Comparison of ENCODE assay signal across 1 cellular context in genomic region chr16:2149630-2150417, GRCh38.
TF ChIP-seq lines count a peak whose summit lies in the region.

No MANE protein-coding gene starts in this region.

TF ChIP-seq in HepG2, 621 proteins besides CTCF, POLR2A, EP300 and RAD21 (continues in another document):
- TF ChIP-seq NRL (CRISPR knock-in tag; IDR thresholded peaks at IDR 0.05; ENCODE audit: borderline replicate concordance): peak; percentile 27; the same call in 1 of the 2 replicates
- TF ChIP-seq ATF7-NPFF (CRISPR knock-in tag; IDR thresholded peaks at IDR 0.05; ENCODE audit: low read depth): 0 out of 2 replicates have a peak, but pooled peaks have one; percentile 61
- TF ChIP-seq ZFP90 (CRISPR knock-in tag; IDR thresholded peaks at IDR 0.05; ENCODE audit: borderline replicate concordance): peak; percentile 39; the same call in 1 of the 2 replicates
- TF ChIP-seq ZNF891 (CRISPR knock-in tag; IDR thresholded peaks at IDR 0.05): peak; percentile 64; the same call in 1 of the 2 replicates
- TF ChIP-seq AGO1 (IDR thresholded peaks at IDR 0.05; ENCODE audit: low read depth, low read length, poor library complexity, severe bottlenecking): peak; percentile 87
- no peak for TF ChIP-seq ZFP36 (IDR thresholded peaks at IDR 0.05; ENCODE audit: borderline replicate concordance, low read depth, low read length, partially characterized antibody)
- 0 out of 2 replicates have a peak, but pooled peaks have one; percentile 47 for TF ChIP-seq RNF2 (conservative IDR thresholded peaks at IDR 0.05; ENCODE audit: low read depth)
- TF ChIP-seq CCAR2 (optimal IDR thresholded peaks at IDR 0.05; ENCODE audit: low read depth, low read length): peak; percentile 47
- TF ChIP-seq ZNF557 (CRISPR knock-in tag; IDR thresholded peaks at IDR 0.05): 0 out of 2 replicates have a peak, but pooled peaks have one; percentile 4
- no peak for TF ChIP-seq KLF9 (CRISPR knock-in tag; IDR thresholded peaks at IDR 0.05; ENCODE audit: low read depth)
- TF ChIP-seq NCOA5 (CRISPR knock-in tag; IDR thresholded peaks at IDR 0.05): no peak
- TF ChIP-seq ZSCAN21 (CRISPR knock-in tag; IDR thresholded peaks at IDR 0.05; ENCODE audit: borderline replicate concordance): 0 out of 2 replicates have a peak, but pooled peaks have one; percentile 36
- no peak for TF ChIP-seq NFKBIZ (CRISPR knock-in tag; IDR thresholded peaks at IDR 0.05)
- peak; percentile 41; the same call in 1 of the 2 replicates for TF ChIP-seq HNF1B (CRISPR knock-in tag; IDR thresholded peaks at IDR 0.05)
- 0 out of 2 replicates have a peak, but pooled peaks have one; percentile 22 for TF ChIP-seq ZNF709 (CRISPR knock-in tag; IDR thresholded peaks at IDR 0.05)
- TF ChIP-seq, protein P1, sequence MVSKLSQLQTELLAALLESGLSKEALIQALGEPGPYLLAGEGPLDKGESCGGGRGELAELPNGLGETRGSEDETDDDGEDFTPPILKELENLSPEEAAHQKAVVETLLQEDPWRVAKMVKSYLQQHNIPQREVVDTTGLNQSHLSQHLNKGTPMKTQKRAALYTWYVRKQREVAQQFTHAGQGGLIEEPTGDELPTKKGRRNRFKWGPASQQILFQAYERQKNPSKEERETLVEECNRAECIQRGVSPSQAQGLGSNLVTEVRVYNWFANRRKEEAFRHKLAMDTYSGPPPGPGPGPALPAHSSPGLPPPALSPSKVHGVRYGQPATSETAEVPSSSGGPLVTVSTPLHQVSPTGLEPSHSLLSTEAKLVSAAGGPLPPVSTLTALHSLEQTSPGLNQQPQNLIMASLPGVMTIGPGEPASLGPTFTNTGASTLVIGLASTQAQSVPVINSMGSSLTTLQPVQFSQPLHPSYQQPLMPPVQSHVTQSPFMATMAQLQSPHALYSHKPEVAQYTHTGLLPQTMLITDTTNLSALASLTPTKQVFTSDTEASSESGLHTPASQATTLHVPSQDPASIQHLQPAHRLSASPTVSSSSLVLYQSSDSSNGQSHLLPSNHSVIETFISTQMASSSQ (IDR thresholded peaks at IDR 0.05; ENCODE audit: low read depth): no peak
- TF ChIP-seq, protein P1 (CRISPR knock-in tag; IDR thresholded peaks at IDR 0.05; ENCODE audit: borderline replicate concordance): no peak
- TF ChIP-seq MXI1 (IDR thresholded peaks at IDR 0.05; ENCODE audit: borderline replicate concordance, low read depth, low read length): peak; percentile 36; the same call in 1 of the 3 replicates
- 0 out of 2 replicates have a peak, but pooled peaks have one; percentile 4 for TF ChIP-seq SKIL (CRISPR knock-in tag; IDR thresholded peaks at IDR 0.05; ENCODE audit: borderline replicate concordance)
- TF ChIP-seq JUNB (CRISPR knock-in tag; IDR thresholded peaks at IDR 0.05; ENCODE audit: borderline replicate concordance): no peak
- peak; percentile 64 for TF ChIP-seq RBFOX2 (IDR thresholded peaks at IDR 0.05; ENCODE audit: low read depth, low read length)
- TF ChIP-seq, protein P2, sequence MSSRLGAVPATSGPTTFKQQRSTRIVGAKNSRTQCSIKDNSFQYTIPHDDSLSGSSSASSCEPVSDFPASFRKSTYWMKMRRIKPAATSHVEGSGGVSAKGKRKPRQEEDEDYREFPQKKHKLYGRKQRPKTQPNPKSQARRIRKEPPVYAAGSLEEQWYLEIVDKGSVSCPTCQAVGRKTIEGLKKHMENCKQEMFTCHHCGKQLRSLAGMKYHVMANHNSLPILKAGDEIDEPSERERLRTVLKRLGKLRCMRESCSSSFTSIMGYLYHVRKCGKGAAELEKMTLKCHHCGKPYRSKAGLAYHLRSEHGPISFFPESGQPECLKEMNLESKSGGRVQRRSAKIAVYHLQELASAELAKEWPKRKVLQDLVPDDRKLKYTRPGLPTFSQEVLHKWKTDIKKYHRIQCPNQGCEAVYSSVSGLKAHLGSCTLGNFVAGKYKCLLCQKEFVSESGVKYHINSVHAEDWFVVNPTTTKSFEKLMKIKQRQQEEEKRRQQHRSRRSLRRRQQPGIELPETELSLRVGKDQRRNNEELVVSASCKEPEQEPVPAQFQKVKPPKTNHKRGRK (CRISPR knock-in tag; IDR thresholded peaks at IDR 0.05): 0 out of 2 replicates have a peak, but pooled peaks have one; percentile 24
- 0 out of 2 replicates have a peak, but pooled peaks have one; percentile 36 for TF ChIP-seq ZNF501 (CRISPR knock-in tag; IDR thresholded peaks at IDR 0.05)
- peak; percentile 64; the same call in 1 of the 2 replicates for TF ChIP-seq SMAD1 (CRISPR knock-in tag; IDR thresholded peaks at IDR 0.05; ENCODE audit: borderline replicate concordance, low read depth)
- peak; percentile 25; the same call in 1 of the 2 replicates for TF ChIP-seq ZNF234 (CRISPR knock-in tag; conservative IDR thresholded peaks at IDR 0.05)
- no peak for TF ChIP-seq TSC22D2 (CRISPR knock-in tag; IDR thresholded peaks at IDR 0.05; ENCODE audit: borderline replicate concordance)
- no peak for TF ChIP-seq ZFP37 (CRISPR knock-in tag; IDR thresholded peaks at IDR 0.05; ENCODE audit: borderline replicate concordance)
- peak; percentile 7; the same call in 1 of the 2 replicates for TF ChIP-seq TFDP2 (CRISPR knock-in tag; IDR thresholded peaks at IDR 0.05)
- TF ChIP-seq NR2F1 (CRISPR knock-in tag; IDR thresholded peaks at IDR 0.05): no peak
- TF ChIP-seq ATF1 (CRISPR knock-in tag; IDR thresholded peaks at IDR 0.05): no peak
- TF ChIP-seq ZMYM4 (CRISPR knock-in tag; IDR thresholded peaks at IDR 0.05): no peak
- TF ChIP-seq ZNF563 (CRISPR knock-in tag; IDR thresholded peaks at IDR 0.05): peak; percentile 48; the same call in 1 of the 2 replicates
- TF ChIP-seq HNF4G (IDR thresholded peaks at IDR 0.05; ENCODE audit: borderline replicate concordance, low read depth, low read length): no peak
- TF ChIP-seq HNF4G (CRISPR knock-in tag; IDR thresholded peaks at IDR 0.05; ENCODE audit: borderline replicate concordance, low read depth): 0 out of 2 replicates have a peak, but pooled peaks have one; percentile 21
- TF ChIP-seq ZFP36L2 (CRISPR knock-in tag; IDR thresholded peaks at IDR 0.05): no peak
- 0 out of 2 replicates have a peak, but pooled peaks have one; percentile 10 for TF ChIP-seq TCF7 (IDR thresholded peaks at IDR 0.05; ENCODE audit: low read depth)
- no peak for TF ChIP-seq ZFP82 (CRISPR knock-in tag; IDR thresholded peaks at IDR 0.05; ENCODE audit: borderline replicate concordance)
- 0 out of 2 replicates have a peak, but pooled peaks have one; percentile 30 for TF ChIP-seq ZNF138 (CRISPR knock-in tag; IDR thresholded peaks at IDR 0.05; ENCODE audit: low read depth)
- no peak; the same call in 1 of the 2 replicates for TF ChIP-seq ZBTB26 (CRISPR knock-in tag; IDR thresholded peaks at IDR 0.05; ENCODE audit: borderline replicate concordance)
- peak; percentile 43; the same call in 1 of the 2 replicates for TF ChIP-seq ZBTB20 (CRISPR knock-in tag; IDR thresholded peaks at IDR 0.05; ENCODE audit: borderline replicate concordance, low read depth)
- peak; percentile 96 for TF ChIP-seq AKAP8 (CRISPR knock-in tag; IDR thresholded peaks at IDR 0.05)
- TF ChIP-seq GFI1 (CRISPR knock-in tag; IDR thresholded peaks at IDR 0.05; ENCODE audit: borderline replicate concordance): 0 out of 2 replicates have a peak, but pooled peaks have one; percentile 23
- 0 out of 2 replicates have a peak, but pooled peaks have one; percentile 42 for TF ChIP-seq ZBTB7A (CRISPR knock-in tag; IDR thresholded peaks at IDR 0.05)
- no peak for TF ChIP-seq NFE2L1 (CRISPR knock-in tag; IDR thresholded peaks at IDR 0.05; ENCODE audit: borderline replicate concordance)
- peak; percentile 76; the same call in 1 of the 2 replicates for TF ChIP-seq ZNF326 (CRISPR knock-in tag; IDR thresholded peaks at IDR 0.05; ENCODE audit: borderline replicate concordance)
- TF ChIP-seq, protein P3, sequence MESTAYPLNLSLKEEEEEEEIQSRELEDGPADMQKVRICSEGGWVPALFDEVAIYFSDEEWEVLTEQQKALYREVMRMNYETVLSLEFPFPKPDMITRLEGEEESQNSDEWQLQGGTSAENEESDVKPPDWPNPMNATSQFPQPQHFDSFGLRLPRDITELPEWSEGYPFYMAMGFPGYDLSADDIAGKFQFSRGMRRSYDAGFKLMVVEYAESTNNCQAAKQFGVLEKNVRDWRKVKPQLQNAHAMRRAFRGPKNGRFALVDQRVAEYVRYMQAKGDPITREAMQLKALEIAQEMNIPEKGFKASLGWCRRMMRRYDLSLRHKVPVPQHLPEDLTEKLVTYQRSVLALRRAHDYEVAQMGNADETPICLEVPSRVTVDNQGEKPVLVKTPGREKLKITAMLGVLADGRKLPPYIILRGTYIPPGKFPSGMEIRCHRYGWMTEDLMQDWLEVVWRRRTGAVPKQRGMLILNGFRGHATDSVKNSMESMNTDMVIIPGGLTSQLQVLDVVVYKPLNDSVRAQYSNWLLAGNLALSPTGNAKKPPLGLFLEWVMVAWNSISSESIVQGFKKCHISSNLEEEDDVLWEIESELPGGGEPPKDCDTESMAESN (CRISPR knock-in tag; conservative IDR thresholded peaks at IDR 0.05): peak; percentile 37; the same call in 1 of the 2 replicates
- TF ChIP-seq ZNF260 (CRISPR knock-in tag; IDR thresholded peaks at IDR 0.05; ENCODE audit: borderline replicate concordance, low read depth): 0 out of 2 replicates have a peak, but pooled peaks have one; percentile 36
- TF ChIP-seq ZNF800 (CRISPR knock-in tag; IDR thresholded peaks at IDR 0.05): no peak
- peak; percentile 30 for TF ChIP-seq RBM22 (optimal IDR thresholded peaks at IDR 0.05; ENCODE audit: low read length)
- TF ChIP-seq DR1 (CRISPR knock-in tag; IDR thresholded peaks at IDR 0.05): no peak
- no peak for TF ChIP-seq TGIF2 (CRISPR knock-in tag; IDR thresholded peaks at IDR 0.05)
- TF ChIP-seq RCOR2 (CRISPR knock-in tag; IDR thresholded peaks at IDR 0.05): no peak
